ENCODE assay signal across 2 cellular contexts in genomic region chr16:87332150-87332549, GRCh38.
TF ChIP-seq lines count a peak whose summit lies in the region.

No MANE protein-coding gene starts in this region.

TF ChIP-seq in HEK293, 187 proteins besides CTCF, POLR2A, EP300 and RAD21:
- no peak for TF ChIP-seq ZBTB10 (tag by site-specific recombination; IDR thresholded peaks at IDR 0.05)
- TF ChIP-seq SCRT2 (tag by site-specific recombination; IDR thresholded peaks at IDR 0.05) = 0 out of 2 replicates have a peak, but pooled peaks have one; percentile 31

TF ChIP-seq in HepG2, 621 proteins besides CTCF, POLR2A, EP300 and RAD21:
- TF ChIP-seq RBM22 (optimal IDR thresholded peaks at IDR 0.05; ENCODE audit: low read length) (peak; percentile 64), ZNF557 (CRISPR knock-in tag; IDR thresholded peaks at IDR 0.05) (no peak)
